8 cellular contexts compared by ENCODE assay signal in the genomic region with DNA sequence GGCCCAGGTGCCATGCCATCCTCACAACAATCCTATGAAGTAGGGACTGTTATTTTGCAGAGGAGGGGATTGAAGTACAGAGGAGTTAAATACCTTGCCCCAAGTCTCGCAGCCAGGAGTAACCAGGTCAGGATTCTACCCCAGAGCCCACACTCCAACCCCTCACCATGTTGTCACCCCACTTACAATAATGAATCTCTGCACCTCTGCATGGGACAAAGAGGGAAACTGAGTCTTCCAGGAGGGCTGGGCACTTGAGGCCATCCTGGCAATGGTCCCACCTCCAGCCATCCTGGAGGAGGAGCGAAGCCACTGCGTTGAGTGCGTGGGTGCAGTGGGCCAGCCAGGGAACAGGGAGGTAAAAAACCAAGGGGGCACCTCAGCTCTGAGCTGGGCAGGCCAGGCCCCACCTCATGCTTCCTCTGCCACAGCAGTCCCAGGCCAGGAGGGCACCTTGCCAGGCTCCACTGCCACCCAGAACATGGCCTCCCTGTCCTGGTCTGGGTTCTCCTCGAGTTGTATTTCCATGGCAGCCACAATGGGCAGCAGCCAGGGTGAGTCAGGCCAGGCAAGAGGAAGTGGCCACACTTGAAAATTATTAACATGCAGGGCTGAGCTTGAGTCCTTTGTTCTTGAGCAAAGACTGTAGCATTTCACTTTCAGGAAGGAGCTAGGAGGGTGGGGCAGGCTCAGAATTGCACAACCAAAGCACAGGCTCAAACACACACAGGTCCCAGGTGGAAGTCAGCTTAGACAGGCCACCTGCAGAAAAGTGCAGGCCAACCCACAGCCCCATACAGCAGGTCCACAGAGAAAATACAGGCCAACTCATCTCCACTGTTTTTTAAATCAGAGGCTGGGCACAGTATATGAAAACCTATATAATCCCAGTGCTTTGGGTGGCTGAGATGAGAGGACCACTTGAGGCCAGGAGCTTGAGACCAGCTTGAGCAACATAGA. TPM values are rescaled to one million over a fixed set of nuclear protein-coding genes. Genes with fewer than 3 reads are reported as not detected.
DNase-seq lines count a peak whose midpoint lies in the region; ATAC-seq and TF ChIP-seq lines count a peak whose summit lies in the region.

No MANE protein-coding gene starts in this region.

- POLR2A ChIA-PET in SK-N-SH (lab: Yijun Ruan, JAX): interaction anchor here (0.7 to 1.5 kb wide), 2 partner anchors 58 to 92 kb away, joined by 3 read pairs; no protein-coding TSS in a partner anchor

- CTCF ChIA-PET in SK-N-SH (lab: Yijun Ruan, JAX): interaction anchor here (0.6 to 5.4 kb wide), 12 partner anchors 12 to 474 kb away, joined by 3 to 56 read pairs (median 4); partner anchors contain the start of genes CUEDC1 and SRSF1

- peak overlapping the region; percentile 64 for H3K4me2 ChIP-seq in SK-N-SH

- DNase-seq in GM04503 (ENCODE audit: low read depth): peak; percentile 75
- peak; percentile 93 for DNase-seq in LoVo (ENCODE audit: low spot score)
- DNase-seq in SK-N-SH: no peak
- DNase-seq in fibroblast of peridontal ligament (ENCODE audit: extremely low read depth): peak; percentile 80
- peak; percentile 73 for DNase-seq in occipital lobe (lab: John Stamatoyannopoulos, UW)
- DNase-seq in stimulated activated naive CD4-positive, alpha-beta T cell (lab: John Stamatoyannopoulos, UW): no peak
- no peak for DNase-seq in activated CD4-positive, alpha-beta T cell treated with anti-CD3 and anti-CD28 coated beads, Interleukin-2, amount 50 U/mL, for 48 hours

- 76% methylated on average over 5 of the region's 5 CpGs for WGBS in SK-N-SH (ENCODE audit: low lambda C conversion rate)

- 0 out of 2 replicates have a peak overlapping the region, but pooled peaks have one; percentile 3 for H2AFZ ChIP-seq in SK-N-SH (ENCODE audit: low read depth)

- TF ChIP-seq CTCF in SK-N-SH (IDR thresholded peaks at IDR 0.05): no peak

- no peak overlapping the region for H3K4me3 ChIP-seq in SK-N-SH (ENCODE audit: low read depth in 2 of 2, low read length in 1 of 2)

- TF ChIP-seq RAD21 in SK-N-SH (IDR thresholded peaks at IDR 0.05; ENCODE audit: low read length): no peak

- peaks cover 33% of the 10 kb centered on the region for H3F3A ChIP-seq in SK-N-SH (replicated peaks; ENCODE audit: insufficient read depth)

- peaks cover 84% of the 10 kb centered on the region for H3K79me2 ChIP-seq in SK-N-SH (ENCODE audit: insufficient read depth)

- peak overlapping the region; percentile 43 to 86 for H3K27ac ChIP-seq in SK-N-SH (ENCODE audit: low read depth in 2 of 2, low read length in 1 of 2)

- no peaks in the 10 kb centered on the region for H3K36me3 ChIP-seq in SK-N-SH (replicated peaks in 1 of 2; ENCODE audit: control insufficient read depth in 1 of 2, insufficient read depth in 2 of 2, low read length in 1 of 2)

- peak; percentile 68 for ATAC-seq in GM21825 (IDR thresholded peaks at IDR 0.05; ENCODE audit: unreplicated experiment)

- no peaks in the 10 kb centered on the region for H4K20me1 ChIP-seq in SK-N-SH (ENCODE audit: insufficient read depth)

- no peaks in the 10 kb centered on the region for H3K9me3 ChIP-seq in SK-N-SH

- H3K27me3 ChIP-seq in SK-N-SH (ENCODE audit: insufficient read depth): no peaks in the 10 kb centered on the region

- peak overlapping the region; percentile 62 for H3K9ac ChIP-seq in SK-N-SH

- no peaks in the 10 kb centered on the region for H3K9me2 ChIP-seq in SK-N-SH

- TF ChIP-seq EP300 in SK-N-SH (IDR thresholded peaks at IDR 0.05; ENCODE audit: borderline replicate concordance in 1 of 2, low read depth in 1 of 2, low read length in 1 of 2): peak in 1 of 2 experiments; percentile 67; a peak in 1 of 4 replicates

- H3K4me1 ChIP-seq in SK-N-SH (ENCODE audit: control insufficient read depth in 1 of 2, insufficient read depth in 2 of 2, low read depth in 1 of 2, low read length in 1 of 2): peaks cover 49 to 53% of the 10 kb centered on the region in 2 experiments; a peak in 3 of 4 replicates

TF ChIP-seq in SK-N-SH, 30 proteins besides CTCF, POLR2A, EP300 and RAD21 (continues in another document):
- TF ChIP-seq FOSL2 (IDR thresholded peaks at IDR 0.05; ENCODE audit: borderline replicate concordance, low read depth) (peak; percentile 79; the same call in 1 of the 2 replicates), TEAD4 (IDR thresholded peaks at IDR 0.05; ENCODE audit: borderline replicate concordance, insufficient read depth) (no peak), EZH2phosphoT487 (IDR thresholded peaks at IDR 0.05; ENCODE audit: borderline replicate concordance, low read depth) (no peak), RFX5 (IDR thresholded peaks at IDR 0.05; ENCODE audit: low read length) (no peak), RXRA (IDR thresholded peaks at IDR 0.05; ENCODE audit: borderline replicate concordance, low read depth) (no peak; the same call in 1 of the 2 replicates), CHD2 (IDR thresholded peaks at IDR 0.05; ENCODE audit: low read length, partially characterized antibody) (no peak), JUND (IDR thresholded peaks at IDR 0.05) (no peak; the same call in 1 of the 2 replicates), TCF12 (IDR thresholded peaks at IDR 0.05) (peak; percentile 83), TAF1 (IDR thresholded peaks at IDR 0.05; ENCODE audit: borderline replicate concordance, low read depth, low read length) (0 out of 2 replicates have a peak, but pooled peaks have one; percentile 35), NRF1 (IDR thresholded peaks at IDR 0.05; ENCODE audit: low read depth, low read length) (no peak), NFIC (IDR thresholded peaks at IDR 0.05; ENCODE audit: borderline replicate concordance) (peak; percentile 77), GATA2 (CRISPR knock-in tag; IDR thresholded peaks at IDR 0.05) (no peak), MEF2A (IDR thresholded peaks at IDR 0.05; ENCODE audit: borderline replicate concordance, low read depth) (no peak), REST (IDR thresholded peaks at IDR 0.05; ENCODE audit: low read depth, low read length) (no peak), YY1 (IDR thresholded peaks at IDR 0.05; ENCODE audit: low read depth) (peak; percentile 85), USF1 (IDR thresholded peaks at IDR 0.05; ENCODE audit: borderline replicate concordance, low read depth) (no peak), RCOR1 (IDR thresholded peaks at IDR 0.05; ENCODE audit: low read length) (no peak), SMC3 (IDR thresholded peaks at IDR 0.05; ENCODE audit: low read depth, low read length) (no peak), POLR2AphosphoS5 (IDR thresholded peaks at IDR 0.05; ENCODE audit: low read depth, low read length) (peak; percentile 69; the same call in 1 of the 2 replicates), GABPA (IDR thresholded peaks at IDR 0.05; ENCODE audit: low read depth) (no peak)
- TF ChIP-seq, protein P1, sequence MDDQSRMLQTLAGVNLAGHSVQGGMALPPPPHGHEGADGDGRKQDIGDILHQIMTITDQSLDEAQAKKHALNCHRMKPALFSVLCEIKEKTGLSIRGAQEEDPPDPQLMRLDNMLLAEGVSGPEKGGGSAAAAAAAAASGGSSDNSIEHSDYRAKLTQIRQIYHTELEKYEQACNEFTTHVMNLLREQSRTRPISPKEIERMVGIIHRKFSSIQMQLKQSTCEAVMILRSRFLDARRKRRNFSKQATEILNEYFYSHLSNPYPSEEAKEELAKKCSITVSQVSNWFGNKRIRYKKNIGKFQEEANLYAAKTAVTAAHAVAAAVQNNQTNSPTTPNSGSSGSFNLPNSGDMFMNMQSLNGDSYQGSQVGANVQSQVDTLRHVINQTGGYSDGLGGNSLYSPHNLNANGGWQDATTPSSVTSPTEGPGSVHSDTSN (IDR thresholded peaks at IDR 0.05): peak; percentile 32; the same call in 1 of the 2 replicates

RNA-seq across cellular contexts. Expression of gene CUEDC1, which starts 52.1 kb away (rescaled TPM):
- polyA plus RNA-seq in SK-N-SH (2012; rRNA removed): 50.3 and 58.9 TPM in 2 replicates
- polyA plus RNA-seq in SK-N-SH (2012; cell fraction: cytosol; rRNA removed): 25.4 and 31.6 TPM in 2 replicates
- 207 and 306 TPM in 2 replicates for polyA plus RNA-seq in SK-N-SH (2012; cell fraction: nucleus; rRNA removed)
- total RNA-seq in occipital lobe: 10.9 TPM

RNA-seq across cellular contexts. Expression of gene MRPS23, which starts 53.2 kb away (rescaled TPM):
- polyA plus RNA-seq in SK-N-SH (2012; rRNA removed): 105 and 108 TPM in 2 replicates
- polyA plus RNA-seq in SK-N-SH (2012; cell fraction: cytosol; rRNA removed): 115 and 118 TPM in 2 replicates
- 37.9 and 51.5 TPM in 2 replicates for polyA plus RNA-seq in SK-N-SH (2012; cell fraction: nucleus; rRNA removed)
- total RNA-seq in occipital lobe: 27.9 TPM

Comparison
In these comparisons a context has a peak if more than half of its experiments do, and no peak if none do; other contexts are left out.
1. DNase-seq: peak in GM04503 (single experiment), LoVo (single experiment), fibroblast of peridontal ligament (single experiment) and occipital lobe (single experiment); none in SK-N-SH (single experiment), stimulated activated naive CD4-positive, alpha-beta T cell (0 of 6) and activated CD4-positive, alpha-beta T cell treated with anti-CD3 and anti-CD28 coated beads, Interleukin-2, amount 50 U/mL, for 48 hours (0 of 2).